Comparison of ENCODE assay signal across 18 cellular contexts in the genomic region with DNA sequence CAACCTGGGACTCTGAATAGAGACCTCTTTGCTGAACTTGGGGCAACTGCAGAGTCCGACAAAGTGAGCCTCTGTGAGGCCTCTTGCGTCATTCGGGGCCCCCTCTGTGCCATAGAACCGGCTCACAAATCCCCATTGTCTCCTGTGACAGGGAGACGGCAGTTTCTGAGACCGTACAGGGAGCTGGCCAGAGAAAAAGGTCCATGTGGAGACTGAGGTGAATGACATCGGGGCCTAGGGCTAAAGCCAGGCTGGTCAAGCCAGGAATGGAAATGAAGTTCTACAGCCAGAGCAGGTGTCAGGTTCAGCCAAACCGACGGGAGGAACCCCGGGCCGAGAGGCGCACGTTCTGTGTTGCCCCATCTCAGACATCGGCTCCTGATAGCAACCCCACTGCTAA. TPM values are rescaled to one million over a fixed set of nuclear protein-coding genes. Genes with fewer than 3 reads are reported as not detected.
DNase-seq lines count a peak whose midpoint lies in the region; ATAC-seq and TF ChIP-seq lines count a peak whose summit lies in the region.
"Had no signal": no experiment of that assay in that cellular context is flagged by ENCODE, and none has a peak within 500 bp of the region (broad histone marks: within the 10 kb centered on the region; RNA-seq: fewer than 3 reads in every experiment).

No MANE protein-coding gene starts in this region.

- H3K27me3 Mint-ChIP-seq in GM23338 (ENCODE audit: insufficient read depth, low read depth, poor library complexity), result peaks cover 6% of the 10 kb centered on the region
- H3K27me3 Mint-ChIP-seq in activated CD8-positive, alpha-beta T cell treated with anti-CD3 and anti-CD28 coated beads, Interleukin-2, amount 10 ng/mL, durations not matched to agents 7 days and 5 days (ENCODE audit: low read depth), result peaks cover 6% of the 10 kb centered on the region

- TF ChIP-seq CTCF in GM23338 (conservative IDR thresholded peaks at IDR 0.05; ENCODE audit: low read depth in 2 of 2), result no peak

- H4K20me1 ChIP-seq in GM23338 (replicated peaks; ENCODE audit: insufficient read depth), result no peaks in the 10 kb centered on the region
- H4K20me1 ChIP-seq: BLaER1 had no signal

- H3K4me1 ChIP-seq in GM23338 (ENCODE audit: insufficient read depth), result no peaks in the 10 kb centered on the region
- H3K4me1 ChIP-seq: BLaER1 had no signal

- DNase-seq in GM23338 (ENCODE audit: low spot score) (no peak), ecto neural progenitor cell (ENCODE audit: low spot score) (peak; percentile 55), midbrain (lab: John Stamatoyannopoulos, UW) (peak; percentile 3), retina (peak; percentile 24), NCI-H1436 treated with DMSO at 0.1 percent for 48 hours (lab: John Stamatoyannopoulos, UW) (no peak), KBM-7 (no peak)
- no peak for DNase-seq in activated CD8-positive, alpha-beta T cell treated with anti-CD3 and anti-CD28 coated beads, Interleukin-2, amount 10 ng/mL, durations not matched to agents 7 days and 5 days
- DNase-seq: CD8-positive, alpha-beta memory T cell; DMS79 treated with DMSO at 0.1 percent for 48 hours; HCEC 1CT; NCI-H2107; NCI-H2227 treated with DMSO at 0.1 percent for 48 hours; NCI-H524; SHP77 had no signal

- H3F3A ChIP-seq in GM23338 (replicated peaks; ENCODE audit: low read depth), result no peaks in the 10 kb centered on the region

- in situ Hi-C loops in KBM-7 (cut with MboI; ENCODE audit: low pct_unique_long_range_greater_than_20kb, low sequenced_read_pairs), result no loop called here

- no peaks in the 10 kb centered on the region for H3K36me3 ChIP-seq in GM23338 (ENCODE audit: insufficient read depth)
- H3K36me3 ChIP-seq: BLaER1 had no signal

- CTCF ChIA-PET in activated CD8-positive, alpha-beta T cell treated with anti-CD3 and anti-CD28 coated beads, Interleukin-2, amount 10 ng/mL, durations not matched to agents 7 days and 5 days (lab: Charles Lee), result interaction anchor here (0.9 kb wide), 1 partner anchor 34 kb away, joined by 3 read pairs; no protein-coding TSS in a partner anchor

- peaks cover 13% of the 10 kb centered on the region; the same call in 2 of the 3 replicates for H3K9me3 Mint-ChIP-seq in GM23338
- no peaks in the 10 kb centered on the region for H3K9me3 Mint-ChIP-seq in activated CD8-positive, alpha-beta T cell treated with anti-CD3 and anti-CD28 coated beads, Interleukin-2, amount 10 ng/mL, durations not matched to agents 7 days and 5 days (ENCODE audit: insufficient read depth)

- no peak overlapping the region for H3K4me3 ChIP-seq in GM23338
- H3K4me3 ChIP-seq: BLaER1 had no signal

- no peaks in the 10 kb centered on the region for H3K79me2 ChIP-seq in GM23338 (replicated peaks; ENCODE audit: insufficient read depth)

- ATAC-seq in GM23338 (0 out of 3 replicates have a peak, but pooled peaks have one; percentile 32), HG03135 (IDR thresholded peaks at IDR 0.05; ENCODE audit: unreplicated experiment) (no peak)
- ATAC-seq in activated CD8-positive, alpha-beta T cell treated with anti-CD3 and anti-CD28 coated beads, Interleukin-2, amount 10 ng/mL, durations not matched to agents 7 days and 5 days, result no peak

- POLR2A ChIA-PET in activated CD8-positive, alpha-beta T cell treated with anti-CD3 and anti-CD28 coated beads, Interleukin-2, amount 10 ng/mL, durations not matched to agents 7 days and 5 days (lab: Charles Lee), result no interaction called here

- no peak overlapping the region for H3K27ac ChIP-seq in GM23338 (ENCODE audit: low read depth)
- H3K27ac ChIP-seq: BLaER1, KMS-11 had no signal

- no peak overlapping the region for H3K27ac Mint-ChIP-seq in GM23338
- H3K27ac Mint-ChIP-seq in activated CD8-positive, alpha-beta T cell treated with anti-CD3 and anti-CD28 coated beads, Interleukin-2, amount 10 ng/mL, durations not matched to agents 7 days and 5 days, result no peak overlapping the region
- H3K27ac Mint-ChIP-seq: CD8-positive, alpha-beta memory T cell had no signal

- no peaks in the 10 kb centered on the region for H3K4me1 Mint-ChIP-seq in GM23338
- H3K4me1 Mint-ChIP-seq in activated CD8-positive, alpha-beta T cell treated with anti-CD3 and anti-CD28 coated beads, Interleukin-2, amount 10 ng/mL, durations not matched to agents 7 days and 5 days (ENCODE audit: low read depth), result no peaks in the 10 kb centered on the region
- H3K4me1 Mint-ChIP-seq: CD8-positive, alpha-beta memory T cell had no signal

- no peak overlapping the region for H3K4me2 ChIP-seq in GM23338
- H3K4me2 ChIP-seq: BLaER1, KMS-11 had no signal

- H3K9me2 ChIP-seq in GM23338 (ENCODE audit: insufficient read depth), result 0 out of 2 replicates have a peak, but pooled peaks cover 3% of the 10 kb centered on the region

- H3K27me3 ChIP-seq in GM23338 (ENCODE audit: insufficient read depth), result no peaks in the 10 kb centered on the region
- H3K27me3 ChIP-seq: BLaER1 had no signal

- no peak overlapping the region for H3K4me3 Mint-ChIP-seq in GM23338
- no peak overlapping the region for H3K4me3 Mint-ChIP-seq in activated CD8-positive, alpha-beta T cell treated with anti-CD3 and anti-CD28 coated beads, Interleukin-2, amount 10 ng/mL, durations not matched to agents 7 days and 5 days
- H3K4me3 Mint-ChIP-seq: CD8-positive, alpha-beta memory T cell had no signal

- H2AFZ ChIP-seq in GM23338, result peak overlapping the region; percentile 23; the same call in 1 of the 2 replicates

- H3K36me3 Mint-ChIP-seq in GM23338 (ENCODE audit: low read depth), result peaks cover 4% of the 10 kb centered on the region; the same call in 1 of the 3 replicates
- H3K36me3 Mint-ChIP-seq in activated CD8-positive, alpha-beta T cell treated with anti-CD3 and anti-CD28 coated beads, Interleukin-2, amount 10 ng/mL, durations not matched to agents 7 days and 5 days (ENCODE audit: low read depth), result no peaks in the 10 kb centered on the region

TF ChIP-seq in GM23338, 12 proteins besides CTCF, POLR2A, EP300 and RAD21 (continues in another document):
- TF ChIP-seq, protein P1, sequence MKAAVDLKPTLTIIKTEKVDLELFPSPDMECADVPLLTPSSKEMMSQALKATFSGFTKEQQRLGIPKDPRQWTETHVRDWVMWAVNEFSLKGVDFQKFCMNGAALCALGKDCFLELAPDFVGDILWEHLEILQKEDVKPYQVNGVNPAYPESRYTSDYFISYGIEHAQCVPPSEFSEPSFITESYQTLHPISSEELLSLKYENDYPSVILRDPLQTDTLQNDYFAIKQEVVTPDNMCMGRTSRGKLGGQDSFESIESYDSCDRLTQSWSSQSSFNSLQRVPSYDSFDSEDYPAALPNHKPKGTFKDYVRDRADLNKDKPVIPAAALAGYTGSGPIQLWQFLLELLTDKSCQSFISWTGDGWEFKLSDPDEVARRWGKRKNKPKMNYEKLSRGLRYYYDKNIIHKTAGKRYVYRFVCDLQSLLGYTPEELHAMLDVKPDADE (IDR thresholded peaks at IDR 0.05), result no peak

RNA-seq across cellular contexts. Expression of a gene that starts 37.1 kb away (rescaled TPM):
- 0.03 TPM in 1 of 2 replicates, not detected in the other for total RNA-seq in GM23338 (2014; rRNA removed; shearing (Covaris generic))
- polyA plus RNA-seq in GM23338 (2016; fragmentation: Nextera tagmentation; extraction: Ambion mirVana), result not detected in 2 replicates
- total RNA-seq in activated CD8-positive, alpha-beta T cell treated with anti-CD3 and anti-CD28 coated beads, Interleukin-2, amount 10 ng/mL, durations not matched to agents 7 days and 5 days, result not detected
- total RNA-seq: CD8-positive, alpha-beta memory T cell; G401 had no signal
- polyA plus RNA-seq: CD8-positive, alpha-beta memory T cell had no signal

Comparison
In these comparisons a context has a peak if more than half of its experiments do, and no peak if none do; other contexts are left out.
1. DNase-seq: peak in ecto neural progenitor cell (single experiment), midbrain (single experiment) and retina (single experiment); none in GM23338 (single experiment), NCI-H1436 treated with DMSO at 0.1 percent for 48 hours (single experiment), KBM-7 (single experiment) and activated CD8-positive, alpha-beta T cell treated with anti-CD3 and anti-CD28 coated beads, Interleukin-2, amount 10 ng/mL, durations not matched to agents 7 days and 5 days (single experiment).